In the genomic region with DNA sequence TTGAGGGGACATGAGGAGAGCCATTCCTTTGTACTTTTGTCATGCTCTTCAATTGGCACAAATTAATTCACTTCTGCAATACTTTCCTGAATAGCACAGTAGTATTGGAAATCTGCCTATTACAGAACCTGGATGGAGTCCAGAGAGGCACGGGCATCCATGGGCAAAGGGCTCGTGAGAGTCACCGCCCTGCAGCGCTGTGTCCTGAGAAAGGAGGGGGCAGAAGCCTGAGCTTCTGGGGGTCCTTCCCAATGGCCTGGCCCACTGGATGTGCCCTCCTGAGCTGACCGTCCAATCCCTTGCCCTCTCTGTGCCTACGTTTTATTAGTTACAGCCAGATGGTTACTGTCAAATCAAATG, we compare ENCODE assay signal across 31 cellular contexts. TPM values are rescaled to one million over a fixed set of nuclear protein-coding genes. Genes with fewer than 3 reads are reported as not detected.
"Had no signal": no experiment of that assay in that cellular context is flagged by ENCODE, and none has a peak within 500 bp of the region (broad histone marks: within the 10 kb centered on the region; RNA-seq: fewer than 3 reads in every experiment).

No MANE protein-coding gene starts in this region.

- H3K9me3 ChIP-seq: Peyer's patch, SJSA1, SK-N-SH had no signal

- FAIRE-seq: K562, TTC549 had no signal

- DNase-seq: activated CD4-positive, alpha-beta T cell treated with anti-CD3 and anti-CD28 coated beads, Interleukin-2, amount 10 ng/mL, durations not matched to agents 24 days and 14 days; activated CD4-positive, alpha-beta T cell treated with anti-CD3 and anti-CD28 coated beads, Interleukin-2, amount 50 U/mL, for 4 hours; activated CD8-positive, alpha-beta T cell treated with anti-CD3 and anti-CD28 coated beads for 36 hours; activated effector memory CD4-positive, alpha-beta T cell treated with anti-CD3 and anti-CD28 coated beads, Interleukin-2, amount 50 U/mL, for 16 hours; activated naive CD4-positive, alpha-beta T cell; activated naive CD4-positive, alpha-beta T cell treated with anti-CD3 and anti-CD28 coated beads, Interleukin-2, amount 50 U/mL, for 16 hours; activated naive CD8-positive, alpha-beta T cell treated with anti-CD3 and anti-CD28 coated beads for 36 hours; activated T-cell treated with anti-CD3 and anti-CD28 coated beads, Interleukin-2, amount 50 U/mL, for 1 hour; activated T-cell treated with anti-CD3 and anti-CD28 coated beads, Interleukin-2, amount 50 U/mL, for 72 hours; amniotic stem cell; aorta; NCI-H1417 treated with DMSO at 0.1 percent for 48 hours; NCI-H187 treated with DMSO at 0.1 percent for 48 hours; NCI-H2081; NCI-H2171 treated with DMSO at 0.1 percent for 48 hours; NCI-H2227 treated with DMSO at 0.1 percent for 48 hours; NCI-H510A treated with DMSO at 0.1 percent for 48 hours; NCI-H526 treated with DMSO at 0.1 percent for 48 hours; NCI-H774; PC-3; Peyer's patch; RPMI8226; SHP77 treated with DMSO at 0.1 percent for 48 hours; SK-N-SH had no signal

- H3K4me2 ChIP-seq: SK-N-SH had no signal

- ATAC-seq: activated CD8-positive, alpha-beta T cell treated with anti-CD3 and anti-CD28 coated beads for 36 hours; activated T-cell treated with anti-CD3 and anti-CD28 coated beads, Interleukin-2, amount 50 U/mL, for 72 hours; activated T-helper 17 cell treated with anti-CD3 and anti-CD28 coated beads, Interleukin-2, amount 50 U/mL, for 72 hours; K562; PC-3 had no signal

- H3K27ac ChIP-seq: cardiac muscle cell, Peyer's patch, SJSA1 had no signal

- H3K36me3 ChIP-seq: cardiac muscle cell, Peyer's patch, SJSA1 had no signal

- H3K9ac ChIP-seq: SK-N-SH had no signal

- H3K4me3 ChIP-seq: cardiac muscle cell, K562, SJSA1 had no signal

- H3K4me1 ChIP-seq: Peyer's patch, SJSA1 had no signal

- H3K27me3 ChIP-seq: cardiac muscle cell, Peyer's patch had no signal

RNA-seq across cellular contexts. Expression of gene G6PC1, which starts 3.5 kb away (rescaled TPM):
- total RNA-seq: activated CD4-positive, alpha-beta T cell treated with anti-CD3 and anti-CD28 coated beads, Interleukin-2, amount 10 ng/mL, durations not matched to agents 24 days and 14 days; activated CD8-positive, alpha-beta memory T cell treated with anti-CD3 and anti-CD28 coated beads for 36 hours; activated CD8-positive, alpha-beta T cell treated with anti-CD3 and anti-CD28 coated beads for 36 hours; activated naive CD8-positive, alpha-beta T cell treated with anti-CD3 and anti-CD28 coated beads for 36 hours; activated T-cell treated with anti-CD3 and anti-CD28 coated beads, Interleukin-2, amount 50 U/mL, for 72 hours; activated T-helper 17 cell treated with anti-CD3 and anti-CD28 coated beads, Interleukin-2, amount 50 U/mL, for 72 hours; aorta; cardiac muscle cell; K562; M059J; PC-3; SJSA1 had no signal
- polyA plus RNA-seq: cardiac muscle cell, K562, SK-N-SH had no signal

RNA-seq across cellular contexts. Expression of gene AOC3, which starts 53.1 kb away (rescaled TPM):
- total RNA-seq: SJSA1 had no signal

RNA-seq across cellular contexts. Expression of gene AOC2, which starts 59.7 kb away (rescaled TPM):
- total RNA-seq: M059J had no signal
